Comparison of ENCODE assay signal across 1 cellular context in genomic region chr9:130009546-130009945, GRCh38.
TF ChIP-seq lines count a peak whose summit lies in the region.

No MANE protein-coding gene starts in this region.

TF ChIP-seq in GM12878, 131 proteins besides CTCF, POLR2A, EP300 and RAD21:
- TF ChIP-seq MLLT1 (IDR thresholded peaks at IDR 0.05) (0 out of 2 replicates have a peak, but pooled peaks have one; percentile 70), POLR2AphosphoS5 (IDR thresholded peaks at IDR 0.05; ENCODE audit: low read length) (peak; percentile 32; the same call in 1 of the 2 replicates)
